ENCODE assay signal across 13 cellular contexts in genomic region chr3:50950591-50950990, GRCh38.
DNase-seq lines count a peak whose midpoint lies in the region; ATAC-seq lines count a peak whose summit lies in the region.
"Had no signal": no experiment of that assay in that cellular context is flagged by ENCODE, and none has a peak within 500 bp of the region (broad histone marks: within the 10 kb centered on the region; RNA-seq: fewer than 3 reads in every experiment).

No MANE protein-coding gene starts in this region.

- no peak overlapping the region for H3K18ac ChIP-seq in mesendoderm (ENCODE audit: low read length)

- H3K4ac ChIP-seq in mesendoderm (ENCODE audit: low read depth, low read length) = no peak overlapping the region

- no peaks in the 10 kb centered on the region for H3K79me1 ChIP-seq in mesendoderm (ENCODE audit: low read length)

- no peak for DNase-seq in CD8-positive, alpha-beta memory T cell
- DNase-seq in memory B cell (ENCODE audit: low spot score in 2 of 2) (no peak), NCI-H2227 (lab: John Stamatoyannopoulos, UW; ENCODE audit: unreplicated experiment) (no peak), D341Med (ENCODE audit: low spot score) (no peak), NCI-H2029 (lab: John Stamatoyannopoulos, UW) (no peak), mesendoderm (no peak)
- DNase-seq: endodermal cell; NCI-H1092; stimulated activated CD4-positive, alpha-beta T cell treated with anti-CD3 and anti-CD28 coated beads, Interleukin-4, amount 100 ng/mL, for 1 hour had no signal

- CTCF ChIA-PET in CD8-positive, alpha-beta memory T cell (lab: Charles Lee) = interaction anchor here (0.9 kb wide), 1 partner anchor 21 kb away, joined by 3 read pairs; no protein-coding TSS in a partner anchor

- no peak overlapping the region for H3K23ac ChIP-seq in mesendoderm (ENCODE audit: low read length)

- POLR2A ChIA-PET in CD8-positive, alpha-beta memory T cell (lab: Charles Lee) = no interaction called here

- no peak overlapping the region for H3K4me2 ChIP-seq in mesendoderm (ENCODE audit: low read length)

- H3K27ac Mint-ChIP-seq in CD8-positive, alpha-beta memory T cell = peak overlapping the region in 6 of 8 donors; percentile 17 to 83 (median 66)
- H3K27ac Mint-ChIP-seq in T-helper 1 cell treated with Interleukin-12 subunit alpha and Interleukin-12 subunit beta and Interleukin-4 antibody, amounts not matched to agents 30 μg/mL and 1 μg/mL, for 36 hours = peak overlapping the region; percentile 33
- peak overlapping the region; percentile 18 for H3K27ac Mint-ChIP-seq in memory B cell
- H3K27ac Mint-ChIP-seq: endodermal cell had no signal

- no peaks in the 10 kb centered on the region for H3K36me3 ChIP-seq in CD8-positive, alpha-beta memory T cell (ENCODE audit: insufficient read depth, low read length)
- no peaks in the 10 kb centered on the region for H3K36me3 ChIP-seq in mesendoderm (ENCODE audit: control insufficient read depth, insufficient read depth, low read length)
- H3K36me3 ChIP-seq: ascending aorta had no signal

- peak overlapping the region; percentile 3 for H3K4me3 ChIP-seq in CD8-positive, alpha-beta memory T cell (ENCODE audit: low read length)
- H3K4me3 ChIP-seq in mesendoderm (ENCODE audit: low read length) = no peak overlapping the region
- H3K4me3 ChIP-seq: ascending aorta had no signal

- H3K27me3 Mint-ChIP-seq in CD8-positive, alpha-beta memory T cell = peaks cover 3 to 8% of the 10 kb centered on the region in 2 donors
- H3K27me3 Mint-ChIP-seq in T-helper 1 cell treated with Interleukin-12 subunit alpha and Interleukin-12 subunit beta and Interleukin-4 antibody, amounts not matched to agents 30 μg/mL and 1 μg/mL, for 36 hours (ENCODE audit: low read depth) = peaks cover 16% of the 10 kb centered on the region
- H3K27me3 Mint-ChIP-seq in memory B cell = peaks cover 3% of the 10 kb centered on the region

- no CpG with 5 or more reads among the region's 2 CpGs for WGBS in mesendoderm (ENCODE audit: extremely low coverage, insufficient coverage, low lambda C conversion rate)

- peaks cover 3% of the 10 kb centered on the region for H3K4me1 ChIP-seq in CD8-positive, alpha-beta memory T cell (ENCODE audit: insufficient read depth, low read length)
- H3K4me1 ChIP-seq in mesendoderm (ENCODE audit: control insufficient read depth, low read depth, low read length) = no peaks in the 10 kb centered on the region
- H3K4me1 ChIP-seq: ascending aorta had no signal

- ATAC-seq in GM18867 (IDR thresholded peaks at IDR 0.05; ENCODE audit: unreplicated experiment) (peak; percentile 52), memory B cell (ENCODE audit: low read depth) (no peak)

- H2BK5ac ChIP-seq in mesendoderm (ENCODE audit: low read length) = no peak overlapping the region

- no peak overlapping the region for H3K9ac ChIP-seq in mesendoderm (ENCODE audit: low read length)
- H3K9ac ChIP-seq: parathyroid adenoma had no signal

- H3K9me3 Mint-ChIP-seq in CD8-positive, alpha-beta memory T cell = no peaks in the 10 kb centered on the region
- no peaks in the 10 kb centered on the region for H3K9me3 Mint-ChIP-seq in T-helper 1 cell treated with Interleukin-12 subunit alpha and Interleukin-12 subunit beta and Interleukin-4 antibody, amounts not matched to agents 30 μg/mL and 1 μg/mL, for 36 hours
- H3K9me3 Mint-ChIP-seq in memory B cell = peaks cover 5% of the 10 kb centered on the region

- no peak overlapping the region for H3K56ac ChIP-seq in mesendoderm (ENCODE audit: low read length)

- no peak overlapping the region for H2AK5ac ChIP-seq in mesendoderm (ENCODE audit: low read length)

- peaks cover 0 to 1% (median 0%) of the 10 kb centered on the region in 3 donors for H3K36me3 Mint-ChIP-seq in CD8-positive, alpha-beta memory T cell
- H3K36me3 Mint-ChIP-seq in T-helper 1 cell treated with Interleukin-12 subunit alpha and Interleukin-12 subunit beta and Interleukin-4 antibody, amounts not matched to agents 30 μg/mL and 1 μg/mL, for 36 hours (ENCODE audit: low read depth) = no peaks in the 10 kb centered on the region
- H3K36me3 Mint-ChIP-seq in memory B cell = no peaks in the 10 kb centered on the region

- no peak overlapping the region for H2BK120ac ChIP-seq in mesendoderm (ENCODE audit: low read depth, low read length)

- H3K27ac ChIP-seq in CD8-positive, alpha-beta memory T cell (ENCODE audit: low read depth, low read length) = no peak overlapping the region
- no peak overlapping the region for H3K27ac ChIP-seq in mesendoderm (ENCODE audit: low read depth, low read length)
- H3K27ac ChIP-seq: ascending aorta, parathyroid adenoma had no signal

- peak overlapping the region; percentile 40 to 83 (median 76) for H3K4me3 Mint-ChIP-seq in CD8-positive, alpha-beta memory T cell
- peak overlapping the region; percentile 70 for H3K4me3 Mint-ChIP-seq in T-helper 1 cell treated with Interleukin-12 subunit alpha and Interleukin-12 subunit beta and Interleukin-4 antibody, amounts not matched to agents 30 μg/mL and 1 μg/mL, for 36 hours
- H3K4me3 Mint-ChIP-seq in memory B cell = peak overlapping the region; percentile 51
- H3K4me3 Mint-ChIP-seq: endodermal cell had no signal

- H4K5ac ChIP-seq in mesendoderm (ENCODE audit: low read length) = no peak overlapping the region

- no peaks in the 10 kb centered on the region for H3K79me2 ChIP-seq in mesendoderm (ENCODE audit: control insufficient read depth, insufficient read depth, low read length)
- H3K79me2 ChIP-seq: parathyroid adenoma had no signal

- H4K8ac ChIP-seq in mesendoderm (ENCODE audit: low read depth, low read length) = no peak overlapping the region

- H3K27me3 ChIP-seq in CD8-positive, alpha-beta memory T cell (ENCODE audit: insufficient read depth, low read length, poor library complexity, severe bottlenecking) = no peaks in the 10 kb centered on the region
- no peaks in the 10 kb centered on the region for H3K27me3 ChIP-seq in mesendoderm (ENCODE audit: insufficient read depth, low read length, poor library complexity)
- H3K27me3 ChIP-seq: ascending aorta had no signal

- H3K4me1 Mint-ChIP-seq in CD8-positive, alpha-beta memory T cell = peaks cover 13 to 15% (median 14%) of the 10 kb centered on the region in 3 donors
- peaks cover 16% of the 10 kb centered on the region for H3K4me1 Mint-ChIP-seq in T-helper 1 cell treated with Interleukin-12 subunit alpha and Interleukin-12 subunit beta and Interleukin-4 antibody, amounts not matched to agents 30 μg/mL and 1 μg/mL, for 36 hours (ENCODE audit: low read depth)
- H3K4me1 Mint-ChIP-seq in memory B cell = peaks cover 9% of the 10 kb centered on the region
- H3K4me1 Mint-ChIP-seq: endodermal cell had no signal

- no peak overlapping the region for H2BK15ac ChIP-seq in mesendoderm (replicated peaks; ENCODE audit: low read depth)

- H3K9me3 ChIP-seq in CD8-positive, alpha-beta memory T cell (ENCODE audit: low read length) = no peaks in the 10 kb centered on the region
- H3K9me3 ChIP-seq: ascending aorta had no signal
